In genomic region chr10:46786518-46787320, GRCh38 we compare ENCODE assay signal across 8 cellular contexts.
DNase-seq lines count a peak whose midpoint lies in the region; ATAC-seq and TF ChIP-seq lines count a peak whose summit lies in the region.
"Not testable (repeated sequence)": the region's sequence is repeated elsewhere in the genome, so short reads cannot be mapped to it uniquely, and the experiment has no call there.

No MANE protein-coding gene starts in this region.

- H3K4me3 ChIP-seq in HAP-1 (peak overlapping the region; percentile 73), MG63 (peak overlapping the region; percentile 73), SK-N-MC (peak overlapping the region; percentile 72)

- H3K27me3 Mint-ChIP-seq in activated naive CD4-positive, alpha-beta T cell treated with anti-CD3 and anti-CD28 coated beads, Interleukin-2, amount 50 U/mL, for 24 hours; neural crest cell (ENCODE audit: low read depth); stimulated activated naive CD8-positive, alpha-beta T cell treated with anti-CD3 and anti-CD28 coated beads, Interleukin-15, amount 100 ng/mL, for 72 hours: not testable (repeated sequence)

- not testable (repeated sequence) for H3K4me1 Mint-ChIP-seq in activated naive CD4-positive, alpha-beta T cell treated with anti-CD3 and anti-CD28 coated beads, Interleukin-2, amount 50 U/mL, for 24 hours; neural crest cell; stimulated activated naive CD8-positive, alpha-beta T cell treated with anti-CD3 and anti-CD28 coated beads, Interleukin-15, amount 100 ng/mL, for 72 hours

- not testable (repeated sequence) for H3K36me3 Mint-ChIP-seq in activated naive CD4-positive, alpha-beta T cell treated with anti-CD3 and anti-CD28 coated beads, Interleukin-2, amount 50 U/mL, for 24 hours; neural crest cell (ENCODE audit: low read depth)

- H3K4me3 Mint-ChIP-seq in activated naive CD4-positive, alpha-beta T cell treated with anti-CD3 and anti-CD28 coated beads, Interleukin-2, amount 50 U/mL, for 24 hours: peak overlapping the region; percentile 92
- peak overlapping the region; percentile 99 for H3K4me3 Mint-ChIP-seq in neural crest cell
- H3K4me3 Mint-ChIP-seq in stimulated activated naive CD8-positive, alpha-beta T cell treated with anti-CD3 and anti-CD28 coated beads, Interleukin-15, amount 100 ng/mL, for 72 hours: peak overlapping the region; percentile 92 to 99

- not testable (repeated sequence) for H3K9me3 Mint-ChIP-seq in activated naive CD4-positive, alpha-beta T cell treated with anti-CD3 and anti-CD28 coated beads, Interleukin-2, amount 50 U/mL, for 24 hours; neural crest cell; stimulated activated naive CD8-positive, alpha-beta T cell treated with anti-CD3 and anti-CD28 coated beads, Interleukin-15, amount 100 ng/mL, for 72 hours

- in situ Hi-C loops in HAP-1 (cut with MboI; ENCODE audit: low sequenced_read_pairs): not testable (repeated sequence)

- peak; percentile 73 for DNase-seq in EL
- peak; percentile 66 to 85 for DNase-seq in HAP-1 (ENCODE audit: low spot score in 2 of 2)
- DNase-seq in MG63: peak; percentile 70
- not testable (repeated sequence) for DNase-seq in SK-N-MC (ENCODE audit: low read depth, low spot score)
- peak; percentile 71 for DNase-seq in glomerular visceral epithelial cell (ENCODE audit: extremely low spot score)
- DNase-seq in neural crest cell (ENCODE audit: low read depth, low spot score): peak; percentile 62
- DNase-seq in stimulated activated naive CD8-positive, alpha-beta T cell treated with anti-CD3 and anti-CD28 coated beads, Interleukin-15, amount 100 ng/mL, for 72 hours: peak; percentile 59 to 67

- not testable (repeated sequence) for H3K36me3 ChIP-seq in HAP-1 (replicated peaks); MG63; SK-N-MC (ENCODE audit: insufficient read depth, low read length)

- H3K27ac Mint-ChIP-seq in activated naive CD4-positive, alpha-beta T cell treated with anti-CD3 and anti-CD28 coated beads, Interleukin-2, amount 50 U/mL, for 24 hours: peak overlapping the region; percentile 41
- peak overlapping the region; percentile 99 for H3K27ac Mint-ChIP-seq in neural crest cell (ENCODE audit: unreplicated experiment)
- H3K27ac Mint-ChIP-seq in stimulated activated naive CD8-positive, alpha-beta T cell treated with anti-CD3 and anti-CD28 coated beads, Interleukin-15, amount 100 ng/mL, for 72 hours: peak overlapping the region in 1 of 2 donors; percentile 91

- not testable (repeated sequence) for TF ChIP-seq CTCF in neural crest cell (conservative IDR thresholded peaks at IDR 0.05)

- H3K4me1 ChIP-seq in HAP-1: not testable (repeated sequence)

- H3K27me3 ChIP-seq in HAP-1 (ENCODE audit: low read depth); MG63: not testable (repeated sequence)

- peak; percentile 89 for ATAC-seq in stimulated activated naive CD8-positive, alpha-beta T cell treated with anti-CD3 and anti-CD28 coated beads, Interleukin-15, amount 100 ng/mL, for 72 hours

- not testable (repeated sequence) for H3K27ac ChIP-seq in SK-N-MC

- not testable (repeated sequence) for H3K9ac ChIP-seq in SK-N-MC (ENCODE audit: insufficient read length)

- not testable (repeated sequence) for H3K9me3 ChIP-seq in HAP-1; MG63; SK-N-MC (ENCODE audit: low read depth, low read length)
